ENCODE assay signal across 29 cellular contexts in genomic region chr2:134269986-134270735, GRCh38. TPM values are rescaled to one million over a fixed set of nuclear protein-coding genes. Genes with fewer than 3 reads are reported as not detected.
DNase-seq lines count a peak whose midpoint lies in the region; ATAC-seq, FAIRE-seq and TF ChIP-seq lines count a peak whose summit lies in the region.
"Had no signal": no experiment of that assay in that cellular context is flagged by ENCODE, and none has a peak within 500 bp of the region (broad histone marks: within the 10 kb centered on the region; RNA-seq: fewer than 3 reads in every experiment).

No MANE protein-coding gene starts in this region.

- FAIRE-seq in astrocyte (lab: Jason Lieb, UNC) = no peak
- FAIRE-seq: frontal cortex had no signal

- H3K4me3 ChIP-seq in SK-N-SH (ENCODE audit: low read depth in 2 of 2, low read length in 1 of 2) (no peak overlapping the region), astrocyte (ENCODE audit: insufficient read depth, low read depth, low read length) (no peak overlapping the region)
- H3K4me3 ChIP-seq: esophagus muscularis mucosa, GM23338 had no signal

- ATAC-seq in SK-N-SH treated with all-trans-retinoic acid at 6 μM for 48 hours = 0 out of 3 replicates have a peak, but pooled peaks have one; percentile 21
- no peak for ATAC-seq in stimulated activated naive B cell treated with anti-CD40 and anti-IgM and Interleukin-4, amounts not matched to agents 10 μg/mL and 1 μg/mL and 100 μg/mL, for 72 hours (replicated peaks)
- ATAC-seq: activated T-cell treated with anti-CD3 and anti-CD28 coated beads, Interleukin-2, amount 50 U/mL, for 4 hours; GM23338; left lobe of liver; natural killer cell treated with Interleukin-12 subunit alpha and Interleukin-12 subunit beta and Interleukin-15 and Interleukin-18, amount 100 ng/mL, for 72 hours had no signal

- H3K36me3 Mint-ChIP-seq in astrocyte (ENCODE audit: low read depth, unreplicated experiment) = peaks cover 4% of the 10 kb centered on the region
- peaks cover 27 to 56% of the 10 kb centered on the region in 2 donors for H3K36me3 Mint-ChIP-seq in stimulated activated naive B cell treated with anti-CD40 and anti-IgM and Interleukin-4, amounts not matched to agents 10 μg/mL and 1 μg/mL and 100 μg/mL, for 72 hours

- POLR2A ChIA-PET in SK-N-SH (lab: Yijun Ruan, JAX) = no interaction called here

- H3K4me1 Mint-ChIP-seq in astrocyte (ENCODE audit: low read depth, unreplicated experiment) = peaks cover 27% of the 10 kb centered on the region
- H3K4me1 Mint-ChIP-seq in stimulated activated naive B cell treated with anti-CD40 and anti-IgM and Interleukin-4, amounts not matched to agents 10 μg/mL and 1 μg/mL and 100 μg/mL, for 72 hours = peaks cover 68 to 95% of the 10 kb centered on the region in 2 donors

- H3K9ac ChIP-seq in SK-N-SH (no peak overlapping the region), astrocyte (ENCODE audit: low read length) (no peak overlapping the region)

- 92% methylated on average over 6 of the region's 6 CpGs for whole genome bisulfite sequencing in SK-N-SH (ENCODE audit: low lambda C conversion rate)

- H3K9me3 Mint-ChIP-seq in astrocyte (ENCODE audit: unreplicated experiment) = no peaks in the 10 kb centered on the region
- H3K9me3 Mint-ChIP-seq in stimulated activated naive B cell treated with anti-CD40 and anti-IgM and Interleukin-4, amounts not matched to agents 10 μg/mL and 1 μg/mL and 100 μg/mL, for 72 hours = no peaks in the 10 kb centered on the region
- H3K9me3 Mint-ChIP-seq: activated CD4-positive, alpha-beta T cell treated with anti-CD3 and anti-CD28 coated beads, Interleukin-2, amount 10 ng/mL, durations not matched to agents 24 days and 14 days; activated naive CD4-positive, alpha-beta T cell treated with anti-CD3 and anti-CD28 coated beads for 36 hours; activated T-cell treated with anti-CD3 and anti-CD28 coated beads, Interleukin-2, amount 50 U/mL, for 4 hours; CD8-positive, alpha-beta memory T cell; dendritic cell treated with granulocyte-macrophage colony-stimulating factor and Interleukin-4, amounts not matched to agents 40 ng/mL and 50 ng/mL, for 4 days; GM23338; HFFc6; mesothelial cell of epicardium; natural killer cell treated with Interleukin-12 subunit alpha and Interleukin-12 subunit beta and Interleukin-15 and Interleukin-18, amount 100 ng/mL, for 72 hours; T-helper 2 cell treated with Interferon-gamma antibody and Interleukin-4, amounts not matched to agents 5 μg/mL and 100 μg/mL, for 36 hours had no signal

- H3K36me3 ChIP-seq in SK-N-SH (replicated peaks in 1 of 2; ENCODE audit: control insufficient read depth in 1 of 2, insufficient read depth in 2 of 2, low read length in 1 of 2) = peaks cover 0 to 6% of the 10 kb centered on the region in 2 experiments
- no peaks in the 10 kb centered on the region for H3K36me3 ChIP-seq in astrocyte (ENCODE audit: insufficient read depth, low read length)

- no peak for TF ChIP-seq CTCF in SK-N-SH (IDR thresholded peaks at IDR 0.05)
- no peak for TF ChIP-seq CTCF in astrocyte (IDR thresholded peaks at IDR 0.05; ENCODE audit: insufficient read depth, low read depth, low read length)

- H3K4me1 ChIP-seq in SK-N-SH (ENCODE audit: control insufficient read depth in 1 of 2, insufficient read depth in 2 of 2, low read depth in 1 of 2, low read length in 1 of 2) (peaks cover 0 to 27% of the 10 kb centered on the region in 2 experiments; a peak in 2 of 4 replicates), astrocyte (ENCODE audit: insufficient read depth, low read length) (no peaks in the 10 kb centered on the region)

- CTCF ChIA-PET in SK-N-SH (lab: Yijun Ruan, JAX) = interaction anchor here (0.8 to 2.6 kb wide), 7 partner anchors 12 to 383 kb away, joined by 3 to 9 read pairs (median 3); no protein-coding TSS in a partner anchor

- H2AFZ ChIP-seq in SK-N-SH (ENCODE audit: low read depth) = no peak overlapping the region
- no peak overlapping the region for H2AFZ ChIP-seq in astrocyte (ENCODE audit: low read depth, low read length)
- H2AFZ ChIP-seq: GM23338 had no signal

- H3K79me2 ChIP-seq in SK-N-SH (ENCODE audit: insufficient read depth) (0 out of 2 replicates have a peak, but pooled peaks cover 2% of the 10 kb centered on the region), astrocyte (ENCODE audit: insufficient read depth, low read length) (no peaks in the 10 kb centered on the region)

- peak overlapping the region; percentile 55 for H3K27ac Mint-ChIP-seq in astrocyte (ENCODE audit: unreplicated experiment)
- H3K27ac Mint-ChIP-seq in stimulated activated naive B cell treated with anti-CD40 and anti-IgM and Interleukin-4, amounts not matched to agents 10 μg/mL and 1 μg/mL and 100 μg/mL, for 72 hours = peak overlapping the region; percentile 27
- H3K27ac Mint-ChIP-seq: activated CD4-positive, alpha-beta T cell treated with anti-CD3 and anti-CD28 coated beads, Interleukin-2, amount 10 ng/mL, durations not matched to agents 24 days and 14 days; activated naive CD4-positive, alpha-beta T cell treated with anti-CD3 and anti-CD28 coated beads for 36 hours; dendritic cell treated with granulocyte-macrophage colony-stimulating factor and Interleukin-4, amounts not matched to agents 40 ng/mL and 50 ng/mL, for 4 days; GM23338; mesothelial cell of epicardium; T-helper 2 cell treated with Interferon-gamma antibody and Interleukin-4, amounts not matched to agents 5 μg/mL and 100 μg/mL, for 36 hours had no signal

- no peak for TF ChIP-seq RAD21 in SK-N-SH (IDR thresholded peaks at IDR 0.05; ENCODE audit: low read length)

- H3K9me2 ChIP-seq in SK-N-SH = no peaks in the 10 kb centered on the region

- H3K9me3 ChIP-seq in SK-N-SH = no peaks in the 10 kb centered on the region
- no peaks in the 10 kb centered on the region for H3K9me3 ChIP-seq in astrocyte (ENCODE audit: insufficient read depth, low read depth, low read length)
- H3K9me3 ChIP-seq: esophagus muscularis mucosa had no signal

- H3F3A ChIP-seq in SK-N-SH (replicated peaks; ENCODE audit: insufficient read depth) = no peaks in the 10 kb centered on the region

- no peak overlapping the region for H3K4me2 ChIP-seq in SK-N-SH
- no peak overlapping the region for H3K4me2 ChIP-seq in astrocyte (ENCODE audit: low read length)
- H3K4me2 ChIP-seq: GM23338 had no signal

- no peak overlapping the region for H3K4me3 Mint-ChIP-seq in astrocyte (ENCODE audit: unreplicated experiment)
- peak overlapping the region in 1 of 2 donors; percentile 43 for H3K4me3 Mint-ChIP-seq in stimulated activated naive B cell treated with anti-CD40 and anti-IgM and Interleukin-4, amounts not matched to agents 10 μg/mL and 1 μg/mL and 100 μg/mL, for 72 hours
- H3K4me3 Mint-ChIP-seq: activated CD4-positive, alpha-beta T cell treated with anti-CD3 and anti-CD28 coated beads, Interleukin-2, amount 10 ng/mL, durations not matched to agents 24 days and 14 days; activated naive CD4-positive, alpha-beta T cell treated with anti-CD3 and anti-CD28 coated beads for 36 hours; activated T-cell treated with anti-CD3 and anti-CD28 coated beads, Interleukin-2, amount 50 U/mL, for 4 hours; CD8-positive, alpha-beta memory T cell; dendritic cell treated with granulocyte-macrophage colony-stimulating factor and Interleukin-4, amounts not matched to agents 40 ng/mL and 50 ng/mL, for 4 days; GM23338; HFFc6; mesothelial cell of epicardium; natural killer cell treated with Interleukin-12 subunit alpha and Interleukin-12 subunit beta and Interleukin-15 and Interleukin-18, amount 100 ng/mL, for 72 hours; T-helper 2 cell treated with Interferon-gamma antibody and Interleukin-4, amounts not matched to agents 5 μg/mL and 100 μg/mL, for 36 hours had no signal

- no peak overlapping the region; a peak in 1 of 4 replicates for H3K27ac ChIP-seq in SK-N-SH (ENCODE audit: low read depth in 2 of 2, low read length in 1 of 2)
- H3K27ac ChIP-seq in astrocyte (ENCODE audit: low read depth, low read length) = no peak overlapping the region
- H3K27ac ChIP-seq: 22Rv1, esophagus muscularis mucosa, VCaP had no signal

- H4K20me1 ChIP-seq in SK-N-SH (ENCODE audit: insufficient read depth) = no peaks in the 10 kb centered on the region
- H4K20me1 ChIP-seq in astrocyte (ENCODE audit: insufficient read depth, low read length) = peaks cover 5% of the 10 kb centered on the region

- TF ChIP-seq EP300 in SK-N-SH (IDR thresholded peaks at IDR 0.05; ENCODE audit: borderline replicate concordance in 1 of 2, low read depth in 1 of 2, low read length in 1 of 2) = no peak

- H3K27me3 Mint-ChIP-seq in astrocyte (ENCODE audit: low read depth, unreplicated experiment) = no peaks in the 10 kb centered on the region
- no peaks in the 10 kb centered on the region for H3K27me3 Mint-ChIP-seq in stimulated activated naive B cell treated with anti-CD40 and anti-IgM and Interleukin-4, amounts not matched to agents 10 μg/mL and 1 μg/mL and 100 μg/mL, for 72 hours
- H3K27me3 Mint-ChIP-seq: activated CD4-positive, alpha-beta T cell treated with anti-CD3 and anti-CD28 coated beads, Interleukin-2, amount 10 ng/mL, durations not matched to agents 24 days and 14 days; CD8-positive, alpha-beta memory T cell; dendritic cell treated with granulocyte-macrophage colony-stimulating factor and Interleukin-4, amounts not matched to agents 40 ng/mL and 50 ng/mL, for 4 days had no signal

- DNase-seq in SK-N-SH = no peak
- no peak for DNase-seq in astrocyte (ENCODE audit: low read depth)
- peak; percentile 68 for DNase-seq in kidney tubule cell (ENCODE audit: low spot score)
- DNase-seq in stimulated activated naive B cell treated with anti-CD40 and anti-IgM and Interleukin-4, amounts not matched to agents 10 μg/mL and 1 μg/mL and 100 μg/mL, for 72 hours = no peak
- DNase-seq in globus pallidus (ENCODE audit: low spot score) = no peak
- no peak for DNase-seq in NCI-H2196 treated with DMSO at 0.1 percent for 48 hours (lab: John Stamatoyannopoulos, UW; ENCODE audit: unreplicated experiment)
- DNase-seq in NCI-H82 treated with DMSO at 0.1 percent for 48 hours (lab: John Stamatoyannopoulos, UW; ENCODE audit: unreplicated experiment) = no peak
- DNase-seq: activated CD4-positive, alpha-beta T cell treated with anti-CD3 and anti-CD28 coated beads, Interleukin-2, amount 10 ng/mL, durations not matched to agents 24 days and 14 days; activated naive CD4-positive, alpha-beta T cell treated with anti-CD3 and anti-CD28 coated beads for 36 hours; activated T-cell treated with anti-CD3 and anti-CD28 coated beads, Interleukin-2, amount 50 U/mL, for 4 hours; amygdala; CD8-positive, alpha-beta memory T cell; HFFc6; hypothalamus; Karpas-422; NCI-H1436; NCI-H446 treated with DMSO at 0.1 percent for 48 hours; stimulated activated CD4-positive, alpha-beta T cell treated with anti-CD3 and anti-CD28 coated beads, Interleukin-2, amount 100 ng/mL, for 24 hours had no signal

- no peaks in the 10 kb centered on the region for H3K27me3 ChIP-seq in SK-N-SH (ENCODE audit: insufficient read depth)
- no peaks in the 10 kb centered on the region for H3K27me3 ChIP-seq in astrocyte (ENCODE audit: insufficient read depth, low read length)
- H3K27me3 ChIP-seq: esophagus muscularis mucosa had no signal

RNA-seq across cellular contexts. Expression of gene MGAT5, which starts 16.3 kb away (rescaled TPM):
- polyA plus RNA-seq in SK-N-SH (2012; rRNA removed) = 18.2 and 20.6 TPM in 2 replicates
- 18.2 and 21.6 TPM in 2 replicates for polyA plus RNA-seq in SK-N-SH (2012; cell fraction: cytosol; rRNA removed)
- 10.5 and 14.6 TPM in 2 replicates for polyA plus RNA-seq in SK-N-SH (2012; cell fraction: nucleus; rRNA removed)
- total RNA-seq in astrocyte = 78.6 and 80.2 TPM in 2 replicates
